In the genomic region with DNA sequence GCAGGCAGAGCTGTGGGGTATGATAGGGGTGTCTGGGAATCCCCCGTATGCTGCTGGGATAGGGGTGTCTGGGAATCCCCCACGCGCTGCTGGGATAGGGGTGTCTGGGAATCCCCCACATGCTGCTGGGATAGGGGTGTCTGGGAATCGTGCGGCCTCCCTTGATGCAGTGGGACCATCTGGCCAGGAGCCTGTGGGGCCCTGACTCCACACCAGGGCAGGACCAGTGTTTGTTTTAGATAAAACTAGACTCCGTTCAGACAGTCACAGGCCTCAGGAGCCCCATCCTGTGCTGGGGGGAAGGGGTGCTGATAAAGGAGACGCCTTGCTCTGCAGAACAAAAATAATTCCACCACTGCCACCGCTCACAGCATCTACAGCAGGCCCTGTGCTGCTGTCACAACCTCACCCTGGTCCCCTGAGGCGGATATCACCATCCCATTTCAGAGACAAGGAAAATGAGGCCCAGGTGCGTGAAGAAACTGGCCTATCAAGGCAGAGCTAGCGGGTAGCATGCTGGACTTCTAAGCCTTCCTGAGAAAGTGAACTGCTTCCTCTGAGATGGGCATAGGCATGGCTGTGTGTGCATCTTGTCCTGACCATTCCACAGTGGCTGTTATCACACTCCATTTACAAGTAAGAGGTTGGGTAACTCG, we compare ENCODE assay signal across 1 cellular context.
A peak's percentile ranks its signal among the peaks of the same experiment; 100 is the strongest.
TF ChIP-seq lines count a peak whose summit lies in the region.

No MANE protein-coding gene starts in this region.

TF ChIP-seq in HepG2, 621 proteins besides CTCF, POLR2A, EP300 and RAD21 (continues in another document):
- no peak for TF ChIP-seq ZNF552 (CRISPR knock-in tag; IDR thresholded peaks at IDR 0.05; ENCODE audit: borderline replicate concordance)
- no peak for TF ChIP-seq FOXA1 (IDR thresholded peaks at IDR 0.05)
- TF ChIP-seq FOXA1 (CRISPR knock-in tag; IDR thresholded peaks at IDR 0.05) = peak; percentile 61
- TF ChIP-seq SOX6 (IDR thresholded peaks at IDR 0.05) = no peak
- peak; percentile 45 for TF ChIP-seq SOX6 (CRISPR knock-in tag; IDR thresholded peaks at IDR 0.05)
- no peak for TF ChIP-seq AKAP8 (CRISPR knock-in tag; IDR thresholded peaks at IDR 0.05)
- no peak for TF ChIP-seq CENPX (CRISPR knock-in tag; IDR thresholded peaks at IDR 0.05)
- TF ChIP-seq ZNF143 (CRISPR knock-in tag; IDR thresholded peaks at IDR 0.05) = no peak; the same call in 1 of the 2 replicates
- no peak for TF ChIP-seq BRD4 (CRISPR knock-in tag; IDR thresholded peaks at IDR 0.05)
- TF ChIP-seq, protein P1, sequence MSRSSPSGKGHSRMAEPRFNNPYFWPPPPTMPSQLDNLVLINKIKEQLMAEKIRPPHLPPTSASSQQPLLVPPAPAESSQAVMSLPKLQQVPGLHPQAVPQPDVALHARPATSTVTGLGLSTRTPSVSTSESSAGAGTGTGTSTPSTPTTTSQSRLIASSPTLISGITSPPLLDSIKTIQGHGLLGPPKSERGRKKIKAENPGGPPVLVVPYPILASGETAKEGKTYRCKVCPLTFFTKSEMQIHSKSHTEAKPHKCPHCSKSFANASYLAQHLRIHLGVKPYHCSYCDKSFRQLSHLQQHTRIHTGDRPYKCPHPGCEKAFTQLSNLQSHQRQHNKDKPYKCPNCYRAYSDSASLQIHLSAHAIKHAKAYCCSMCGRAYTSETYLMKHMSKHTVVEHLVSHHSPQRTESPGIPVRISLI (CRISPR knock-in tag; IDR thresholded peaks at IDR 0.05; ENCODE audit: borderline replicate concordance) = no peak
- TF ChIP-seq ZMYM3 (CRISPR knock-in tag; IDR thresholded peaks at IDR 0.05) = peak; percentile 52; the same call in 1 of the 2 replicates
- TF ChIP-seq ZNF292 (CRISPR knock-in tag; IDR thresholded peaks at IDR 0.05; ENCODE audit: borderline replicate concordance, low read depth) = 0 out of 2 replicates have a peak, but pooled peaks have one; percentile 19
- TF ChIP-seq ZNF333 (CRISPR knock-in tag; IDR thresholded peaks at IDR 0.05; ENCODE audit: borderline replicate concordance) = no peak
- TF ChIP-seq, protein P2, sequence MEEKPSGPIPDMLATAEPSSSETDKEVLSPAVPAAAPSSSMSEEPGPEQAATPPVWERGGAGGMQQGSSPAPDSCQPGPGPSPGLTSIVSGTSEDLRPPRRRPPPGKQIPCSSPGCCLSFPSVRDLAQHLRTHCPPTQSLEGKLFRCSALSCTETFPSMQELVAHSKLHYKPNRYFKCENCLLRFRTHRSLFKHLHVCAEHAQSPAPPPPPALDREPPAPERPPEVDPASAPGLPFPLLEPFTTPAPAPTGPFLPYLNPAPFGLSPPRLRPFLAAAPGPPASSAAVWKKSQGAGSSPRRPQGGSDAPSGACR (CRISPR knock-in tag; IDR thresholded peaks at IDR 0.05) = no peak
- TF ChIP-seq MED8 (CRISPR knock-in tag; IDR thresholded peaks at IDR 0.05; ENCODE audit: insufficient replicate concordance) = no peak
- TF ChIP-seq PAX8 (CRISPR knock-in tag; IDR thresholded peaks at IDR 0.05; ENCODE audit: borderline replicate concordance) = peak; percentile 29; the same call in 1 of the 2 replicates
- TF ChIP-seq, protein P3, sequence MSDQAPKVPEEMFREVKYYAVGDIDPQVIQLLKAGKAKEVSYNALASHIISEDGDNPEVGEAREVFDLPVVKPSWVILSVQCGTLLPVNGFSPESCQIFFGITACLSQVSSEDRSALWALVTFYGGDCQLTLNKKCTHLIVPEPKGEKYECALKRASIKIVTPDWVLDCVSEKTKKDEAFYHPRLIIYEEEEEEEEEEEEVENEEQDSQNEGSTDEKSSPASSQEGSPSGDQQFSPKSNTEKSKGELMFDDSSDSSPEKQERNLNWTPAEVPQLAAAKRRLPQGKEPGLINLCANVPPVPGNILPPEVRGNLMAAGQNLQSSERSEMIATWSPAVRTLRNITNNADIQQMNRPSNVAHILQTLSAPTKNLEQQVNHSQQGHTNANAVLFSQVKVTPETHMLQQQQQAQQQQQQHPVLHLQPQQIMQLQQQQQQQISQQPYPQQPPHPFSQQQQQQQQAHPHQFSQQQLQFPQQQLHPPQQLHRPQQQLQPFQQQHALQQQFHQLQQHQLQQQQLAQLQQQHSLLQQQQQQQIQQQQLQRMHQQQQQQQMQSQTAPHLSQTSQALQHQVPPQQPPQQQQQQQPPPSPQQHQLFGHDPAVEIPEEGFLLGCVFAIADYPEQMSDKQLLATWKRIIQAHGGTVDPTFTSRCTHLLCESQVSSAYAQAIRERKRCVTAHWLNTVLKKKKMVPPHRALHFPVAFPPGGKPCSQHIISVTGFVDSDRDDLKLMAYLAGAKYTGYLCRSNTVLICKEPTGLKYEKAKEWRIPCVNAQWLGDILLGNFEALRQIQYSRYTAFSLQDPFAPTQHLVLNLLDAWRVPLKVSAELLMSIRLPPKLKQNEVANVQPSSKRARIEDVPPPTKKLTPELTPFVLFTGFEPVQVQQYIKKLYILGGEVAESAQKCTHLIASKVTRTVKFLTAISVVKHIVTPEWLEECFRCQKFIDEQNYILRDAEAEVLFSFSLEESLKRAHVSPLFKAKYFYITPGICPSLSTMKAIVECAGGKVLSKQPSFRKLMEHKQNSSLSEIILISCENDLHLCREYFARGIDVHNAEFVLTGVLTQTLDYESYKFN (CRISPR knock-in tag; conservative IDR thresholded peaks at IDR 0.05) = peak; percentile 71
- TF ChIP-seq, protein P4, sequence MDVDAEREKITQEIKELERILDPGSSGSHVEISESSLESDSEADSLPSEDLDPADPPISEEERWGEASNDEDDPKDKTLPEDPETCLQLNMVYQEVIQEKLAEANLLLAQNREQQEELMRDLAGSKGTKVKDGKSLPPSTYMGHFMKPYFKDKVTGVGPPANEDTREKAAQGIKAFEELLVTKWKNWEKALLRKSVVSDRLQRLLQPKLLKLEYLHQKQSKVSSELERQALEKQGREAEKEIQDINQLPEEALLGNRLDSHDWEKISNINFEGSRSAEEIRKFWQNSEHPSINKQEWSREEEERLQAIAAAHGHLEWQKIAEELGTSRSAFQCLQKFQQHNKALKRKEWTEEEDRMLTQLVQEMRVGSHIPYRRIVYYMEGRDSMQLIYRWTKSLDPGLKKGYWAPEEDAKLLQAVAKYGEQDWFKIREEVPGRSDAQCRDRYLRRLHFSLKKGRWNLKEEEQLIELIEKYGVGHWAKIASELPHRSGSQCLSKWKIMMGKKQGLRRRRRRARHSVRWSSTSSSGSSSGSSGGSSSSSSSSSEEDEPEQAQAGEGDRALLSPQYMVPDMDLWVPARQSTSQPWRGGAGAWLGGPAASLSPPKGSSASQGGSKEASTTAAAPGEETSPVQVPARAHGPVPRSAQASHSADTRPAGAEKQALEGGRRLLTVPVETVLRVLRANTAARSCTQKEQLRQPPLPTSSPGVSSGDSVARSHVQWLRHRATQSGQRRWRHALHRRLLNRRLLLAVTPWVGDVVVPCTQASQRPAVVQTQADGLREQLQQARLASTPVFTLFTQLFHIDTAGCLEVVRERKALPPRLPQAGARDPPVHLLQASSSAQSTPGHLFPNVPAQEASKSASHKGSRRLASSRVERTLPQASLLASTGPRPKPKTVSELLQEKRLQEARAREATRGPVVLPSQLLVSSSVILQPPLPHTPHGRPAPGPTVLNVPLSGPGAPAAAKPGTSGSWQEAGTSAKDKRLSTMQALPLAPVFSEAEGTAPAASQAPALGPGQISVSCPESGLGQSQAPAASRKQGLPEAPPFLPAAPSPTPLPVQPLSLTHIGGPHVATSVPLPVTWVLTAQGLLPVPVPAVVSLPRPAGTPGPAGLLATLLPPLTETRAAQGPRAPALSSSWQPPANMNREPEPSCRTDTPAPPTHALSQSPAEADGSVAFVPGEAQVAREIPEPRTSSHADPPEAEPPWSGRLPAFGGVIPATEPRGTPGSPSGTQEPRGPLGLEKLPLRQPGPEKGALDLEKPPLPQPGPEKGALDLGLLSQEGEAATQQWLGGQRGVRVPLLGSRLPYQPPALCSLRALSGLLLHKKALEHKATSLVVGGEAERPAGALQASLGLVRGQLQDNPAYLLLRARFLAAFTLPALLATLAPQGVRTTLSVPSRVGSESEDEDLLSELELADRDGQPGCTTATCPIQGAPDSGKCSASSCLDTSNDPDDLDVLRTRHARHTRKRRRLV (CRISPR knock-in tag; IDR thresholded peaks at IDR 0.05) = no peak
- no peak for TF ChIP-seq BHLHE40 (IDR thresholded peaks at IDR 0.05; ENCODE audit: low read length)
- 0 out of 2 replicates have a peak, but pooled peaks have one; percentile 36 for TF ChIP-seq ZFY (CRISPR knock-in tag; IDR thresholded peaks at IDR 0.05)
- TF ChIP-seq KDM5B (CRISPR knock-in tag; IDR thresholded peaks at IDR 0.05; ENCODE audit: borderline replicate concordance) = peak; percentile 17; the same call in 1 of the 2 replicates
- peak; percentile 52; the same call in 1 of the 2 replicates for TF ChIP-seq MTA1 (CRISPR knock-in tag; IDR thresholded peaks at IDR 0.05; ENCODE audit: borderline replicate concordance)
- TF ChIP-seq, protein P5, sequence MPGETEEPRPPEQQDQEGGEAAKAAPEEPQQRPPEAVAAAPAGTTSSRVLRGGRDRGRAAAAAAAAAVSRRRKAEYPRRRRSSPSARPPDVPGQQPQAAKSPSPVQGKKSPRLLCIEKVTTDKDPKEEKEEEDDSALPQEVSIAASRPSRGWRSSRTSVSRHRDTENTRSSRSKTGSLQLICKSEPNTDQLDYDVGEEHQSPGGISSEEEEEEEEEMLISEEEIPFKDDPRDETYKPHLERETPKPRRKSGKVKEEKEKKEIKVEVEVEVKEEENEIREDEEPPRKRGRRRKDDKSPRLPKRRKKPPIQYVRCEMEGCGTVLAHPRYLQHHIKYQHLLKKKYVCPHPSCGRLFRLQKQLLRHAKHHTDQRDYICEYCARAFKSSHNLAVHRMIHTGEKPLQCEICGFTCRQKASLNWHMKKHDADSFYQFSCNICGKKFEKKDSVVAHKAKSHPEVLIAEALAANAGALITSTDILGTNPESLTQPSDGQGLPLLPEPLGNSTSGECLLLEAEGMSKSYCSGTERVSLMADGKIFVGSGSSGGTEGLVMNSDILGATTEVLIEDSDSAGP (CRISPR knock-in tag; IDR thresholded peaks at IDR 0.05; ENCODE audit: borderline replicate concordance) = peak; percentile 62; the same call in 1 of the 2 replicates
- TF ChIP-seq RFX1 (IDR thresholded peaks at IDR 0.05) = no peak
- TF ChIP-seq RARA (CRISPR knock-in tag; IDR thresholded peaks at IDR 0.05) = no peak
- TF ChIP-seq TP53 (CRISPR knock-in tag; conservative IDR thresholded peaks at IDR 0.05) = no peak
- TF ChIP-seq NCOA2 (CRISPR knock-in tag; IDR thresholded peaks at IDR 0.05) = peak; percentile 28; the same call in 1 of the 2 replicates
- TF ChIP-seq, protein P6, sequence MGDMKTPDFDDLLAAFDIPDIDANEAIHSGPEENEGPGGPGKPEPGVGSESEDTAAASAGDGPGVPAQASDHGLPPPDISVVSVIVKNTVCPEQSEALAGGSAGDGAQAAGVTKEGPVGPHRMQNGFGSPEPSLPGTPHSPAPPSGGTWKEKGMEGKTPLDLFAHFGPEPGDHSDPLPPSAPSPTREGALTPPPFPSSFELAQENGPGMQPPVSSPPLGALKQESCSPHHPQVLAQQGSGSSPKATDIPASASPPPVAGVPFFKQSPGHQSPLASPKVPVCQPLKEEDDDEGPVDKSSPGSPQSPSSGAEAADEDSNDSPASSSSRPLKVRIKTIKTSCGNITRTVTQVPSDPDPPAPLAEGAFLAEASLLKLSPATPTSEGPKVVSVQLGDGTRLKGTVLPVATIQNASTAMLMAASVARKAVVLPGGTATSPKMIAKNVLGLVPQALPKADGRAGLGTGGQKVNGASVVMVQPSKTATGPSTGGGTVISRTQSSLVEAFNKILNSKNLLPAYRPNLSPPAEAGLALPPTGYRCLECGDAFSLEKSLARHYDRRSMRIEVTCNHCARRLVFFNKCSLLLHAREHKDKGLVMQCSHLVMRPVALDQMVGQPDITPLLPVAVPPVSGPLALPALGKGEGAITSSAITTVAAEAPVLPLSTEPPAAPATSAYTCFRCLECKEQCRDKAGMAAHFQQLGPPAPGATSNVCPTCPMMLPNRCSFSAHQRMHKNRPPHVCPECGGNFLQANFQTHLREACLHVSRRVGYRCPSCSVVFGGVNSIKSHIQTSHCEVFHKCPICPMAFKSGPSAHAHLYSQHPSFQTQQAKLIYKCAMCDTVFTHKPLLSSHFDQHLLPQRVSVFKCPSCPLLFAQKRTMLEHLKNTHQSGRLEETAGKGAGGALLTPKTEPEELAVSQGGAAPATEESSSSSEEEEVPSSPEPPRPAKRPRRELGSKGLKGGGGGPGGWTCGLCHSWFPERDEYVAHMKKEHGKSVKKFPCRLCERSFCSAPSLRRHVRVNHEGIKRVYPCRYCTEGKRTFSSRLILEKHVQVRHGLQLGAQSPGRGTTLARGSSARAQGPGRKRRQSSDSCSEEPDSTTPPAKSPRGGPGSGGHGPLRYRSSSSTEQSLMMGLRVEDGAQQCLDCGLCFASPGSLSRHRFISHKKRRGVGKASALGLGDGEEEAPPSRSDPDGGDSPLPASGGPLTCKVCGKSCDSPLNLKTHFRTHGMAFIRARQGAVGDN (CRISPR knock-in tag; IDR thresholded peaks at IDR 0.05) = peak; percentile 65
- TF ChIP-seq KLF12 (CRISPR knock-in tag; IDR thresholded peaks at IDR 0.05; ENCODE audit: borderline replicate concordance) = no peak
- no peak for TF ChIP-seq RFX3 (CRISPR knock-in tag; IDR thresholded peaks at IDR 0.05)
- no peak for TF ChIP-seq AGO1 (IDR thresholded peaks at IDR 0.05; ENCODE audit: low read depth, low read length, poor library complexity, severe bottlenecking)
- TF ChIP-seq TBX2 (CRISPR knock-in tag; IDR thresholded peaks at IDR 0.05; ENCODE audit: borderline replicate concordance) = peak; percentile 64
- no peak for TF ChIP-seq ZNF572 (CRISPR knock-in tag; IDR thresholded peaks at IDR 0.05)
- no peak for TF ChIP-seq ZSCAN31 (CRISPR knock-in tag; IDR thresholded peaks at IDR 0.05; ENCODE audit: low read depth)
- no peak for TF ChIP-seq ZNF441 (CRISPR knock-in tag; IDR thresholded peaks at IDR 0.05; ENCODE audit: borderline replicate concordance)
- peak; percentile 87 for TF ChIP-seq ZNF629 (CRISPR knock-in tag; conservative IDR thresholded peaks at IDR 0.05)
- TF ChIP-seq, protein P7, sequence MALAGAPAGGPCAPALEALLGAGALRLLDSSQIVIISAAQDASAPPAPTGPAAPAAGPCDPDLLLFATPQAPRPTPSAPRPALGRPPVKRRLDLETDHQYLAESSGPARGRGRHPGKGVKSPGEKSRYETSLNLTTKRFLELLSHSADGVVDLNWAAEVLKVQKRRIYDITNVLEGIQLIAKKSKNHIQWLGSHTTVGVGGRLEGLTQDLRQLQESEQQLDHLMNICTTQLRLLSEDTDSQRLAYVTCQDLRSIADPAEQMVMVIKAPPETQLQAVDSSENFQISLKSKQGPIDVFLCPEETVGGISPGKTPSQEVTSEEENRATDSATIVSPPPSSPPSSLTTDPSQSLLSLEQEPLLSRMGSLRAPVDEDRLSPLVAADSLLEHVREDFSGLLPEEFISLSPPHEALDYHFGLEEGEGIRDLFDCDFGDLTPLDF (CRISPR knock-in tag; IDR thresholded peaks at IDR 0.05) = no peak
- TF ChIP-seq, protein P8, sequence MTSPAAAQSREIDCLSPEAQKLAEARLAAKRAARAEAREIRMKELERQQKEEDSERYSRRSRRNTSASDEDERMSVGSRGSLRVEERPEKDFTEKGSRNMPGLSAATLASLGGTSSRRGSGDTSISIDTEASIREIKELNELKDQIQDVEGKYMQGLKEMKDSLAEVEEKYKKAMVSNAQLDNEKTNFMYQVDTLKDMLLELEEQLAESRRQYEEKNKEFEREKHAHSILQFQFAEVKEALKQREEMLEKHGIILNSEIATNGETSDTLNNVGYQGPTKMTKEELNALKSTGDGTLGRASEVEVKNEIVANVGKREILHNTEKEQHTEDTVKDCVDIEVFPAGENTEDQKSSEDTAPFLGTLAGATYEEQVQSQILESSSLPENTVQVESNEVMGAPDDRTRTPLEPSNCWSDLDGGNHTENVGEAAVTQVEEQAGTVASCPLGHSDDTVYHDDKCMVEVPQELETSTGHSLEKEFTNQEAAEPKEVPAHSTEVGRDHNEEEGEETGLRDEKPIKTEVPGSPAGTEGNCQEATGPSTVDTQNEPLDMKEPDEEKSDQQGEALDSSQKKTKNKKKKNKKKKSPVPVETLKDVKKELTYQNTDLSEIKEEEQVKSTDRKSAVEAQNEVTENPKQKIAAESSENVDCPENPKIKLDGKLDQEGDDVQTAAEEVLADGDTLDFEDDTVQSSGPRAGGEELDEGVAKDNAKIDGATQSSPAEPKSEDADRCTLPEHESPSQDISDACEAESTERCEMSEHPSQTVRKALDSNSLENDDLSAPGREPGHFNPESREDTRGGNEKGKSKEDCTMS (CRISPR knock-in tag; conservative IDR thresholded peaks at IDR 0.05) = no peak
- TF ChIP-seq ZNF329 (CRISPR knock-in tag; IDR thresholded peaks at IDR 0.05; ENCODE audit: low read depth) = no peak
